In the genomic region with DNA sequence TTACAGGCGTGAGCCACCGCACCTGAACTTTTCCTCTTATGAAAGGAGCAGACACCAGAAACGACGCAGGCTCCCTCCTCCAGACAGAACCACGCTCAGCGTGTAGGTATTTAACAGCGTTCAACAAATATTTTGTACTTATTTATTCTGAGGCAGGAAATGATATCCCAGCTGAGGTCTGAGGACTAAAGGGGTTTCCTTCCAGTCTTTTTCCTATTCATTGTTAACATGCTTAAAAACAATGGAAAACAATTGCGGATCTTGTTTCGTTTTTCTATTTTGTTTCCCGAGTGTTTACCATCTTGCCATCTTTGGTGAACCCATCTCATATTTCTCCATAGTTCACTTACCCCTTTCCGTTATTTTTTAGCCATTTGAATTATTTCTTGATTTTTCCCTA, we compare ENCODE assay signal across 23 cellular contexts. TPM values are rescaled to one million over a fixed set of nuclear protein-coding genes. Genes with fewer than 3 reads are reported as not detected.
A peak's percentile ranks its signal among the peaks of the same experiment; 100 is the strongest.
DNase-seq lines count a peak whose midpoint lies in the region; ATAC-seq and TF ChIP-seq lines count a peak whose summit lies in the region.
"Had no signal": no experiment of that assay in that cellular context is flagged by ENCODE, and none has a peak within 500 bp of the region (broad histone marks: within the 10 kb centered on the region; RNA-seq: fewer than 3 reads in every experiment).

No MANE protein-coding gene starts in this region.

- no peaks in the 10 kb centered on the region for H3K27me3 Mint-ChIP-seq in activated CD4-positive, alpha-beta T cell treated with anti-CD3 and anti-CD28 coated beads for 36 hours
- no peaks in the 10 kb centered on the region for H3K27me3 Mint-ChIP-seq in activated CD8-positive, alpha-beta T cell treated with anti-CD3 and anti-CD28 coated beads, Interleukin-2, amount 10 ng/mL, durations not matched to agents 7 days and 5 days (ENCODE audit: low read depth)
- peaks cover 2 to 5% (median 4%) of the 10 kb centered on the region in 3 donors for H3K27me3 Mint-ChIP-seq in immature natural killer cell (ENCODE audit: low read depth in 3 of 3)
- H3K27me3 Mint-ChIP-seq in naive thymus-derived CD4-positive, alpha-beta T cell = no peaks in the 10 kb centered on the region

- H3K4me3 ChIP-seq in spleen = no peak overlapping the region
- H3K4me3 ChIP-seq in naive thymus-derived CD4-positive, alpha-beta T cell (ENCODE audit: low read length) = no peak overlapping the region
- H3K4me3 ChIP-seq: adrenal gland, GM23248, heart right ventricle, lung, tibial artery had no signal

- CTCF ChIA-PET in activated CD4-positive, alpha-beta T cell treated with anti-CD3 and anti-CD28 coated beads for 36 hours (lab: Charles Lee) = interaction anchor here (1.0 kb wide), 1 partner anchor 17 kb away, joined by 3 read pairs; no protein-coding TSS in a partner anchor
- CTCF ChIA-PET in activated CD8-positive, alpha-beta T cell treated with anti-CD3 and anti-CD28 coated beads, Interleukin-2, amount 10 ng/mL, durations not matched to agents 7 days and 5 days (lab: Charles Lee) = no interaction called here
- CTCF ChIA-PET in naive thymus-derived CD4-positive, alpha-beta T cell (lab: Charles Lee) = no interaction called here

- no peak overlapping the region for H3K4me3 Mint-ChIP-seq in activated CD4-positive, alpha-beta T cell treated with anti-CD3 and anti-CD28 coated beads for 36 hours
- H3K4me3 Mint-ChIP-seq in activated CD8-positive, alpha-beta T cell treated with anti-CD3 and anti-CD28 coated beads, Interleukin-2, amount 10 ng/mL, durations not matched to agents 7 days and 5 days = no peak overlapping the region
- peak overlapping the region; percentile 60 to 80 (median 64) for H3K4me3 Mint-ChIP-seq in immature natural killer cell
- H3K4me3 Mint-ChIP-seq in naive thymus-derived CD4-positive, alpha-beta T cell = peak overlapping the region in 3 of 10 donors; percentile 33 to 44 (median 35)

- H3K36me3 ChIP-seq in spleen = no peaks in the 10 kb centered on the region
- H3K36me3 ChIP-seq in naive thymus-derived CD4-positive, alpha-beta T cell (ENCODE audit: control insufficient read depth in 2 of 3, insufficient read depth in 3 of 3, low read length in 3 of 3) = no peaks in the 10 kb centered on the region
- H3K36me3 ChIP-seq: adrenal gland, heart right ventricle, neutrophil, tibial artery had no signal

- peaks cover 27% of the 10 kb centered on the region for H3K4me1 Mint-ChIP-seq in activated CD4-positive, alpha-beta T cell treated with anti-CD3 and anti-CD28 coated beads for 36 hours
- peaks cover 39% of the 10 kb centered on the region for H3K4me1 Mint-ChIP-seq in activated CD8-positive, alpha-beta T cell treated with anti-CD3 and anti-CD28 coated beads, Interleukin-2, amount 10 ng/mL, durations not matched to agents 7 days and 5 days (ENCODE audit: low read depth)
- peaks cover 36 to 41% of the 10 kb centered on the region in 2 donors for H3K4me1 Mint-ChIP-seq in immature natural killer cell
- H3K4me1 Mint-ChIP-seq in naive thymus-derived CD4-positive, alpha-beta T cell = peaks cover 10 to 29% (median 22%) of the 10 kb centered on the region in 7 donors

- H3K9me3 ChIP-seq in spleen = no peaks in the 10 kb centered on the region
- H3K9me3 ChIP-seq in naive thymus-derived CD4-positive, alpha-beta T cell (ENCODE audit: control insufficient read depth in 2 of 3, low read length in 3 of 3) = no peaks in the 10 kb centered on the region
- H3K9me3 ChIP-seq: adrenal gland, heart right ventricle, neutrophil, tibial artery had no signal

- peaks cover 0 to 17% (median 14%) of the 10 kb centered on the region in 6 donors for H3K4me1 ChIP-seq in spleen
- peaks cover 20 to 27% of the 10 kb centered on the region in 2 donors for H3K4me1 ChIP-seq in naive thymus-derived CD4-positive, alpha-beta T cell (ENCODE audit: control insufficient read depth in 2 of 2, insufficient read depth in 2 of 2, low read length in 2 of 2)
- H3K4me1 ChIP-seq: foreskin keratinocyte had no signal

- no peak for DNase-seq in activated CD4-positive, alpha-beta T cell treated with anti-CD3 and anti-CD28 coated beads for 36 hours
- DNase-seq in activated CD4-positive, alpha-beta T cell treated with anti-CD3 and anti-CD28 coated beads, Interleukin-2, amount 50 U/mL, for 48 hours = no peak
- no peak for DNase-seq in activated CD8-positive, alpha-beta T cell treated with anti-CD3 and anti-CD28 coated beads, Interleukin-2, amount 10 ng/mL, durations not matched to agents 7 days and 5 days
- DNase-seq in immature natural killer cell (no peak), spleen (peak; percentile 16), amygdala (lab: John Stamatoyannopoulos, UW) (no peak)
- no peak for DNase-seq in naive thymus-derived CD4-positive, alpha-beta T cell
- DNase-seq: activated CD4-positive, alpha-beta T cell treated with anti-CD3 and anti-CD28 coated beads for 48 hours; activated gamma-delta T cell; EL; foreskin keratinocyte; GM23248; heart right ventricle; KG1; MM.1S; T-helper 9 cell had no signal

- no peak for TF ChIP-seq CTCF in spleen (IDR thresholded peaks at IDR 0.05 in 8 of 11, conservative IDR thresholded peaks at IDR 0.05 in 3 of 11)

- H3K27me3 ChIP-seq in spleen (replicated peaks in 1 of 7) = no peaks in the 10 kb centered on the region
- no peaks in the 10 kb centered on the region for H3K27me3 ChIP-seq in naive thymus-derived CD4-positive, alpha-beta T cell (ENCODE audit: control insufficient read depth in 2 of 2, insufficient read depth in 2 of 2, low read length in 2 of 2)
- H3K27me3 ChIP-seq: adrenal gland, foreskin keratinocyte, heart right ventricle, neutrophil, tibial artery had no signal

- no peaks in the 10 kb centered on the region for H3K36me3 Mint-ChIP-seq in activated CD4-positive, alpha-beta T cell treated with anti-CD3 and anti-CD28 coated beads for 36 hours (ENCODE audit: low read depth)
- H3K36me3 Mint-ChIP-seq in activated CD8-positive, alpha-beta T cell treated with anti-CD3 and anti-CD28 coated beads, Interleukin-2, amount 10 ng/mL, durations not matched to agents 7 days and 5 days (ENCODE audit: low read depth) = no peaks in the 10 kb centered on the region
- H3K36me3 Mint-ChIP-seq in immature natural killer cell = no peaks in the 10 kb centered on the region
- peaks cover 0 to 2% (median 0%) of the 10 kb centered on the region in 5 donors for H3K36me3 Mint-ChIP-seq in naive thymus-derived CD4-positive, alpha-beta T cell

- intact Hi-C loops in activated CD4-positive, alpha-beta T cell treated with anti-CD3 and anti-CD28 coated beads for 36 hours (cut with DNase I, micrococcal nuclease) = no loop called here
- intact Hi-C loops in spleen (cut with DNase I; ENCODE audit: low total_unique reads) = no loop called here
- intact Hi-C loops in naive thymus-derived CD4-positive, alpha-beta T cell (cut with micrococcal nuclease) = no loop called here

- TF ChIP-seq POLR2A in spleen (IDR thresholded peaks at IDR 0.05) = no peak

- POLR2A ChIA-PET in activated CD4-positive, alpha-beta T cell treated with anti-CD3 and anti-CD28 coated beads for 36 hours (lab: Charles Lee) = no interaction called here
- POLR2A ChIA-PET in activated CD8-positive, alpha-beta T cell treated with anti-CD3 and anti-CD28 coated beads, Interleukin-2, amount 10 ng/mL, durations not matched to agents 7 days and 5 days (lab: Charles Lee) = no interaction called here
- POLR2A ChIA-PET in naive thymus-derived CD4-positive, alpha-beta T cell (lab: Charles Lee) = no interaction called here

- no peaks in the 10 kb centered on the region for H3K9me3 Mint-ChIP-seq in activated CD4-positive, alpha-beta T cell treated with anti-CD3 and anti-CD28 coated beads for 36 hours (ENCODE audit: low read depth)
- no peaks in the 10 kb centered on the region for H3K9me3 Mint-ChIP-seq in activated CD8-positive, alpha-beta T cell treated with anti-CD3 and anti-CD28 coated beads, Interleukin-2, amount 10 ng/mL, durations not matched to agents 7 days and 5 days (ENCODE audit: insufficient read depth)
- H3K9me3 Mint-ChIP-seq in immature natural killer cell = no peaks in the 10 kb centered on the region
- peaks cover 0 to 1% (median 0%) of the 10 kb centered on the region in 11 donors for H3K9me3 Mint-ChIP-seq in naive thymus-derived CD4-positive, alpha-beta T cell

- H3K27ac Mint-ChIP-seq in activated CD4-positive, alpha-beta T cell treated with anti-CD3 and anti-CD28 coated beads for 36 hours = peak overlapping the region; percentile 37
- H3K27ac Mint-ChIP-seq in activated CD8-positive, alpha-beta T cell treated with anti-CD3 and anti-CD28 coated beads, Interleukin-2, amount 10 ng/mL, durations not matched to agents 7 days and 5 days = peak overlapping the region; percentile 86
- H3K27ac Mint-ChIP-seq in immature natural killer cell = peak overlapping the region; percentile 90 to 97 (median 94)
- peak overlapping the region in 3 of 9 donors; percentile 7 to 78 (median 36) for H3K27ac Mint-ChIP-seq in naive thymus-derived CD4-positive, alpha-beta T cell

- WGBS in spleen, 5 donors = 85 to 91% (median 88%) methylated on average over 11 of the region's 11 CpGs

- no peak for ATAC-seq in activated CD4-positive, alpha-beta T cell treated with anti-CD3 and anti-CD28 coated beads for 36 hours
- ATAC-seq in activated CD8-positive, alpha-beta T cell treated with anti-CD3 and anti-CD28 coated beads, Interleukin-2, amount 10 ng/mL, durations not matched to agents 7 days and 5 days = no peak
- ATAC-seq in naive thymus-derived CD4-positive, alpha-beta T cell = no peak
- ATAC-seq in GM18511 (IDR thresholded peaks at IDR 0.05; ENCODE audit: unreplicated experiment) = no peak
- ATAC-seq: esophagus mucosa, foreskin keratinocyte had no signal

- H3K27ac ChIP-seq in spleen = no peak overlapping the region
- no peak overlapping the region for H3K27ac ChIP-seq in naive thymus-derived CD4-positive, alpha-beta T cell (ENCODE audit: low read depth, low read length)
- H3K27ac ChIP-seq: foreskin keratinocyte, GM23248, neutrophil, VCaP had no signal

RNA-seq across cellular contexts. Expression of a gene that starts 43.7 kb away (rescaled TPM):
- total RNA-seq in activated CD4-positive, alpha-beta T cell treated with anti-CD3 and anti-CD28 coated beads for 36 hours = 100 to 1,000 TPM; 135 to 225 TPM
- total RNA-seq in activated CD8-positive, alpha-beta T cell treated with anti-CD3 and anti-CD28 coated beads, Interleukin-2, amount 10 ng/mL, durations not matched to agents 7 days and 5 days = 10 to 100 TPM; 37.3 to 40.9 TPM
- 10 to 100 TPM; 27.2 to 54.3 (median 28.7) TPM for polyA plus RNA-seq in immature natural killer cell
- total RNA-seq in spleen = 100 to 1,000 TPM in 3 of 7 donors, 10 to 100 TPM in 4; 53.0 to 134 (median 97.1) TPM
- 10 to 100 TPM in 1 of 3 donors, 1 to 10 TPM in 2; 3.2 to 14.8 (median 4.7) TPM for polyA plus RNA-seq in spleen
- 100 to 1,000 TPM in 1 of 5 experiments, 10 to 100 TPM in 2, 1 to 10 TPM in 1, under 1 TPM in 1; 0.81 to 251 (median 33.9) TPM for total RNA-seq in naive thymus-derived CD4-positive, alpha-beta T cell
- polyA plus RNA-seq in naive thymus-derived CD4-positive, alpha-beta T cell = 1 to 10 TPM in 1 of 2 donors, under 1 TPM in 1; 0.25 to 1.3 TPM

Comparison
In these comparisons a context has a peak if more than half of its experiments do, and no peak if none do; other contexts are left out.
1. H3K4me3 Mint-ChIP-seq: peak in immature natural killer cell (5 of 5); none in activated CD4-positive, alpha-beta T cell treated with anti-CD3 and anti-CD28 coated beads for 36 hours (single experiment) and activated CD8-positive, alpha-beta T cell treated with anti-CD3 and anti-CD28 coated beads, Interleukin-2, amount 10 ng/mL, durations not matched to agents 7 days and 5 days (single experiment).